In the genomic region with DNA sequence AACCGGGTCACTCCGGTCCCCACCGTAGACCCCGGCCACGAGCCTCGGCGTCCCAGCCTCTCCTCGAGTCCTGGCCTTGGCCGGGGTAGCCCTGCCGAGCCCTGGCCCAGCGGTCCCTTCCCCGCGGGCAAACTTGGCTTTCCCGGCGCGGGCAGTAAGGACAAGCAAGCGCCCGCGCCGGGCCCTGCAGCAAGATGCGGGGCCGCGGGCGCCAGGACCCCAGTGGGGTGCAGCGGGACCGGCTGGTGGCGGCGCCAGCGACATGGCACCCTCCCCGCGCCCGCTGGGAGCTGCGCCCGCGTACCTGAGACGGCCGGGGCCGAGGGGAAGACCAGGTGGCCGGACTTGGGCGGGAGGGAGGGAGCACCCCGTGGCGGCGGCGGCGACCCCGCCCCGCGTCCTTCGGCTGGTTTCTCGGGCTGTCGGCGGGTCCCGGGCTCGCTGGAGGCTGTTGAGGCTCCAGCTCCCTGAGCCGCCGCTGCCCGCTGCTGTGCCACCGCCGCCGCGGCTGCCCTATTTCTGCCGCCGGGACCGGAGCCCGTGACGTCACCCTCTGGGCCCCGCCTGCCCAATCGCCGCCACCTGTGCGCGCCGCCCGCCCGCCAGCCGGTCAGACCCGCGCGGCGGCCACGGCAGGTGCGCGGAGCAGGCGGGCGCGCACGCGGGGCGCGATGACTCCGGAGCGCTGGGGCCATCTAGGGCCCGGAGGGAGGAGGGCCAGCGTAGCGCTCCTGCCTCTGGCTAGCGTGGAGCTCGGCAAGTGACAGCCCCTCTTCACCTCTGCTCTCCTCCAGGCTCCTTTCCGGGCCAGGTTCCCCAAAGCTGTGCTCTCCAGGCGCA, we compare ENCODE assay signal across 8 cellular contexts. TPM values are rescaled to one million over a fixed set of nuclear protein-coding genes. Genes with fewer than 3 reads are reported as not detected.
DNase-seq lines count a peak whose midpoint lies in the region; ATAC-seq, FAIRE-seq and TF ChIP-seq lines count a peak whose summit lies in the region.

Gene FSTL4 (minus strand): TSS at position 521 of the 840 bp plus-strand sequence.

- peak within 1 kb of the TSS; percentile 77 to 90 (median 87) for H3K4me3 Mint-ChIP-seq in naive B cell

- H2BK5ac ChIP-seq in H1 (ENCODE audit: low read depth, low read length): no peak within 1 kb of the TSS; the same call in 1 of the 2 replicates

- H3K27ac Mint-ChIP-seq in naive B cell: peak within 1 kb of the TSS in 4 of 6 donors; percentile 10 to 75 (median 20)

- H3K4me1 ChIP-seq in SK-N-SH (ENCODE audit: control insufficient read depth in 1 of 2, insufficient read depth in 2 of 2, low read depth in 1 of 2, low read length in 1 of 2) (peaks cover 0 to 20% of the 10 kb centered on the region in 2 experiments; a peak in 2 of 4 replicates), H1 (replicated peaks in 1 of 4; ENCODE audit: control insufficient read depth in 3 of 4, insufficient read depth in 4 of 4, low read length in 3 of 4) (peaks cover 0 to 9% (median 3%) of the 10 kb centered on the region in 4 experiments; a peak in 5 of 7 replicates), vagina (peaks cover 24% of the 10 kb centered on the region)

- H4K5ac ChIP-seq in H1 (ENCODE audit: insufficient read length, low read depth, low read length): no peak within 1 kb of the TSS

- no peak within 1 kb of the TSS for H3K23ac ChIP-seq in H1 (ENCODE audit: insufficient read length)

- TF ChIP-seq POLR2A in H1 (IDR thresholded peaks at IDR 0.05; ENCODE audit: control extremely low read depth in 1 of 2, low read depth in 2 of 2, low read length in 2 of 2) (no peak), vagina (IDR thresholded peaks at IDR 0.05) (no peak)

- ATAC-seq in SK-N-SH treated with all-trans-retinoic acid at 6 μM for 48 hours: no peak
- peak; percentile 53 to 63 for ATAC-seq in naive B cell (ENCODE audit: low read depth in 2 of 2)
- ATAC-seq in GM21447 (IDR thresholded peaks at IDR 0.05; ENCODE audit: unreplicated experiment): no peak
- no peak for ATAC-seq in GM19351 (IDR thresholded peaks at IDR 0.05; ENCODE audit: unreplicated experiment)

- H3K79me2 ChIP-seq in SK-N-SH (ENCODE audit: insufficient read depth) (no peaks in the 10 kb centered on the region), H1 (ENCODE audit: control insufficient read depth in 1 of 2, insufficient read depth in 2 of 2, low read length in 2 of 2) (no peaks in the 10 kb centered on the region)

- no peak within 1 kb of the TSS for H3K18ac ChIP-seq in H1 (ENCODE audit: extremely low read depth, low read length)

- no peak for FAIRE-seq in H1 (lab: Jason Lieb, UNC)

- no peaks in the 10 kb centered on the region for H3K36me3 Mint-ChIP-seq in naive B cell

- no peak within 1 kb of the TSS for H2AK5ac ChIP-seq in H1 (ENCODE audit: low read depth, low read length)

- H3K9me3 Mint-ChIP-seq in naive B cell: peaks cover 0 to 1% (median 0%) of the 10 kb centered on the region in 7 donors

- H3K27me3 ChIP-seq in SK-N-SH (ENCODE audit: insufficient read depth) (peaks cover 37% of the 10 kb centered on the region), H1 (replicated peaks in 1 of 4; ENCODE audit: control insufficient read depth in 3 of 4, extremely low read depth in 1 of 4, insufficient read depth in 3 of 4, low read length in 3 of 4) (peaks cover 19 to 60% (median 44%) of the 10 kb centered on the region in 4 experiments), vagina (peaks cover 5% of the 10 kb centered on the region)

- H2BK120ac ChIP-seq in H1 (replicated peaks; ENCODE audit: low read depth, low read length): no peak within 1 kb of the TSS

- no peak within 1 kb of the TSS for H2AFZ ChIP-seq in SK-N-SH (ENCODE audit: low read depth)
- peak within 1 kb of the TSS; percentile 48 for H2AFZ ChIP-seq in H1 (ENCODE audit: low read length)

- H2BK12ac ChIP-seq in H1 (ENCODE audit: low read depth, low read length): no peak within 1 kb of the TSS

- H3K4me3 ChIP-seq in SK-N-SH (ENCODE audit: low read depth in 2 of 2, low read length in 1 of 2) (peak within 1 kb of the TSS; percentile 26 to 35; a peak in 2 of 4 replicates), H1 (ENCODE audit: extremely low read depth in 1 of 4, insufficient read depth in 2 of 4, low read depth in 3 of 4, low read length in 4 of 4) (peak within 1 kb of the TSS; percentile 23 to 62 (median 55)), vagina (peak within 1 kb of the TSS; percentile 22 to 45)

- peak within 1 kb of the TSS; percentile 37; the same call in 1 of the 2 replicates for H3K4me2 ChIP-seq in SK-N-SH
- H3K4me2 ChIP-seq in H1 (ENCODE audit: insufficient read depth in 1 of 2, low read depth in 2 of 2, low read length in 2 of 2): peak within 1 kb of the TSS; percentile 74 to 97

- H3K36me3 ChIP-seq in SK-N-SH (replicated peaks in 1 of 2; ENCODE audit: control insufficient read depth in 1 of 2, insufficient read depth in 2 of 2, low read length in 1 of 2) (no peaks in the 10 kb centered on the region), H1 (ENCODE audit: control insufficient read depth in 2 of 4, insufficient read depth in 4 of 4, low read length in 3 of 4) (no peaks in the 10 kb centered on the region; a peak in 1 of 8 replicates), vagina (no peaks in the 10 kb centered on the region)

- TF ChIP-seq CTCF in SK-N-SH (IDR thresholded peaks at IDR 0.05): no peak
- TF ChIP-seq CTCF in H1 (IDR thresholded peaks at IDR 0.05; ENCODE audit: control extremely low read depth in 1 of 3, insufficient read depth in 1 of 3, low read depth in 1 of 3, low read length in 3 of 3): no peak; a peak in 1 of 4 replicates
- TF ChIP-seq CTCF in vagina (IDR thresholded peaks at IDR 0.05): no peak

- no peaks in the 10 kb centered on the region for H3K9me3 ChIP-seq in SK-N-SH
- no peaks in the 10 kb centered on the region for H3K9me3 ChIP-seq in H1 (ENCODE audit: insufficient read depth in 2 of 2, low read depth in 1 of 2, low read length in 1 of 2)
- no peaks in the 10 kb centered on the region for H3K9me3 ChIP-seq in vagina

- no peak within 1 kb of the TSS for H3K4ac ChIP-seq in H1 (replicated peaks; ENCODE audit: insufficient read length, low read depth, low read length)

- H3K9ac ChIP-seq in SK-N-SH: no peak within 1 kb of the TSS
- H3K9ac ChIP-seq in H1 (replicated peaks in 1 of 4; ENCODE audit: extremely low read depth in 1 of 4, low read depth in 3 of 4, low read length in 3 of 4): peak within 1 kb of the TSS in 2 of 4 experiments; percentile 8 to 37; a peak in 2 of 7 replicates

- H3K27me3 Mint-ChIP-seq in naive B cell: peaks cover 41 to 73% (median 43%) of the 10 kb centered on the region in 3 donors

- TF ChIP-seq EP300 in SK-N-SH (IDR thresholded peaks at IDR 0.05; ENCODE audit: borderline replicate concordance in 1 of 2, low read depth in 1 of 2, low read length in 1 of 2): no peak
- no peak for TF ChIP-seq EP300 in H1 (IDR thresholded peaks at IDR 0.05; ENCODE audit: borderline replicate concordance in 1 of 2, low read depth in 2 of 2, low read length in 2 of 2)

- no peak for TF ChIP-seq RAD21 in SK-N-SH (IDR thresholded peaks at IDR 0.05; ENCODE audit: low read length)
- peak in 1 of 2 experiments; percentile 30; a peak in 2 of 4 replicates for TF ChIP-seq RAD21 in H1 (IDR thresholded peaks at IDR 0.05 in 1 of 2, conservative IDR thresholded peaks at IDR 0.05 in 1 of 2; ENCODE audit: low read depth in 2 of 2, low read length in 2 of 2)

- no peak within 1 kb of the TSS for H3K56ac ChIP-seq in H1 (replicated peaks; ENCODE audit: insufficient read length, low read depth, low read length)

- 0% methylated on average over 5 of the region's 98 CpGs for WGBS in SK-N-SH (ENCODE audit: low lambda C conversion rate)
- WGBS in H1 (ENCODE audit: extremely low coverage in 1 of 2, insufficient coverage in 1 of 2, insufficient read length in 1 of 2, insufficient replicate concordance in 2 of 2, low coverage in 1 of 2, low lambda C conversion rate in 2 of 2, missing lambda C conversion rate in 1 of 2), 2 experiments: 2% methylated on average over 27 of the region's 98 CpGs; no CpG with 5 or more reads in 1 of the 2 experiments

- no peaks in the 10 kb centered on the region for H3K79me1 ChIP-seq in H1 (ENCODE audit: low read depth, low read length)

- CTCF ChIA-PET in SK-N-SH (lab: Yijun Ruan, JAX): interaction anchor here (0.6 to 9.1 kb wide), 17 partner anchors 10 to 501 kb away, joined by 3 to 97 read pairs (median 4); no protein-coding TSS in a partner anchor
- CTCF ChIA-PET in H1 (lab: Charles Lee; ENCODE audit: partially characterized antibody): interaction anchor here (0.7 to 7.7 kb wide), 9 partner anchors 17 to 267 kb away, joined by 3 to 55 read pairs (median 3); no protein-coding TSS in a partner anchor

- H3K27ac ChIP-seq in SK-N-SH (ENCODE audit: low read depth in 2 of 2, low read length in 1 of 2): no peak within 1 kb of the TSS
- H3K27ac ChIP-seq in H1 (ENCODE audit: low read depth, low read length): no peak within 1 kb of the TSS
- H3K27ac ChIP-seq in vagina: no peak within 1 kb of the TSS

- no peak within 1 kb of the TSS for H3K14ac ChIP-seq in H1 (ENCODE audit: insufficient read length)

- DNase-seq in SK-N-SH (peak; percentile 82), SW480 (ENCODE audit: low spot score) (peak; percentile 80), H1 (ENCODE audit: low read depth in 1 of 2, low spot score in 2 of 2) (peak in 1 of 2 experiments; percentile 80), naive B cell (peak; percentile 55), vagina (ENCODE audit: extremely low spot score in 2 of 2) (no peak)

- H2BK20ac ChIP-seq in H1 (ENCODE audit: low read length): no peak within 1 kb of the TSS

- H4K8ac ChIP-seq in H1 (ENCODE audit: extremely low read depth, insufficient read depth, low read length): peak within 1 kb of the TSS; percentile 71

- H4K91ac ChIP-seq in H1 (replicated peaks; ENCODE audit: insufficient read length, low read length): no peak within 1 kb of the TSS

- peaks cover 6 to 20% (median 18%) of the 10 kb centered on the region in 3 donors for H3K4me1 Mint-ChIP-seq in naive B cell

- peaks cover 12% of the 10 kb centered on the region; the same call in 1 of the 2 replicates for H3K23me2 ChIP-seq in H1 (ENCODE audit: low read depth, low read length)

- POLR2A ChIA-PET in SK-N-SH (lab: Yijun Ruan, JAX) (no interaction called here), H1 (lab: Charles Lee; ENCODE audit: partially characterized antibody) (interaction anchor here (0.8 to 1.2 kb wide), 2 partner anchors 10 to 95 kb away, joined by 3 read pairs; no protein-coding TSS in a partner anchor)

- no peak within 1 kb of the TSS; the same call in 1 of the 2 replicates for H2BK15ac ChIP-seq in H1 (ENCODE audit: low read length)

- intact Hi-C loops in vagina (cut with DNase I): no loop called here

- H4K20me1 ChIP-seq in SK-N-SH (ENCODE audit: insufficient read depth) (no peaks in the 10 kb centered on the region), H1 (replicated peaks in 1 of 2; ENCODE audit: control insufficient read depth in 1 of 2, insufficient read depth in 2 of 2, low read length in 2 of 2) (peaks cover 0 to 1% of the 10 kb centered on the region in 2 experiments)

- H3K9me2 ChIP-seq in SK-N-SH: no peaks in the 10 kb centered on the region

- H3F3A ChIP-seq in SK-N-SH (replicated peaks; ENCODE audit: insufficient read depth): no peaks in the 10 kb centered on the region

RNA-seq across cellular contexts. Expression of gene FSTL4, which starts in this region (rescaled TPM):
- polyA plus RNA-seq in SK-N-SH (2012; rRNA removed): not detected in 2 replicates
- 0.01 TPM in 1 of 2 replicates, not detected in the other for polyA plus RNA-seq in SK-N-SH (2012; cell fraction: cytosol; rRNA removed)
- not detected in 2 replicates for polyA plus RNA-seq in SK-N-SH (2012; cell fraction: nucleus; rRNA removed)
- total RNA-seq in H1 (2021; fragmentation: NEBNext Ultra II Directional; extraction: Animal tissue kit (Norgen Biotek cat#: 25700)): 4.1 and 6.1 TPM in 2 replicates
- polyA plus RNA-seq in H1 (2011; rRNA removed): 3.1 and 6.5 TPM in 2 replicates
- 3.8 TPM for polyA plus RNA-seq in H1 (2011; cell fraction: cytosol; rRNA removed)
- 11.6 TPM for polyA plus RNA-seq in H1 (2011; cell fraction: nucleus; rRNA removed)
- polyA plus RNA-seq in H1 (2012, experiment 1 of 2): 2.4 to 4.4 TPM (median 3.7 TPM) in 4 replicates
- 1.5 TPM for polyA plus RNA-seq in H1 (2012, experiment 2 of 2)
- polyA plus RNA-seq in H1 (2013, experiment 1 of 2): 3.5 TPM
- polyA plus RNA-seq in H1 (2013, experiment 2 of 2): 3.2 TPM
- 10.8 and 11.0 TPM in 2 replicates for polyA minus RNA-seq in H1 (2011; rRNA and poly(A)+ RNA removed)
- 3.7 TPM for polyA minus RNA-seq in H1 (2011; cell fraction: cytosol; rRNA and poly(A)+ RNA removed)
- 18.8 TPM for polyA minus RNA-seq in H1 (2011; cell fraction: nucleus; rRNA and poly(A)+ RNA removed)
- polyA plus RNA-seq in naive B cell (ENCODE audit: low read depth in 6 of 6): under 1 TPM in 5 of 6 donors, not detected in 1; 0.22 to 0.78 (median 0.48) TPM
- total RNA-seq in vagina: 3.7 TPM

Comparison
In these comparisons a context has a peak if more than half of its experiments do, and no peak if none do; other contexts are left out.
1. Peak in DNase-seq, H3K4me3 ChIP-seq and H3K4me2 ChIP-seq in SK-N-SH; RNA of the gene not detected or under 1 TPM.
2. Peak in DNase-seq and ATAC-seq in naive B cell; RNA of the gene not detected or under 1 TPM.
3. Of the 17 proteins assayed by ChIP-seq in both H1 and SK-N-SH: peak only in H1: MAX; only in SK-N-SH: none; in both: none; in neither: 15; mixed calls (peak in some experiments, not most) for 1.